Comparison of ENCODE assay signal across 23 cellular contexts in genomic region chr15:55683366-55683765, GRCh38. TPM values are rescaled to one million over a fixed set of nuclear protein-coding genes. Genes with fewer than 3 reads are reported as not detected.
DNase-seq lines count a peak whose midpoint lies in the region; ATAC-seq and TF ChIP-seq lines count a peak whose summit lies in the region.
"Had no signal": no experiment of that assay in that cellular context is flagged by ENCODE, and none has a peak within 500 bp of the region (broad histone marks: within the 10 kb centered on the region; RNA-seq: fewer than 3 reads in every experiment).

No MANE protein-coding gene starts in this region.

- TF ChIP-seq EP300 in stomach (IDR thresholded peaks at IDR 0.05): no peak

- TF ChIP-seq POLR2A in thyroid gland (IDR thresholded peaks at IDR 0.05): no peak
- no peak for TF ChIP-seq POLR2A in stomach (IDR thresholded peaks at IDR 0.05)

- H3K4me3 ChIP-seq in skeletal muscle cell (ENCODE audit: low read depth, low read length): no peak overlapping the region
- no peak overlapping the region for H3K4me3 ChIP-seq in thyroid gland (replicated peaks in 1 of 3)
- no peak overlapping the region for H3K4me3 ChIP-seq in stomach
- H3K4me3 ChIP-seq: BLaER1 treated with 17β-estradiol and CSF1 and Interleukin-3, amounts not matched to agents 10 nM and 100 nM; colonic mucosa; K562 had no signal

- H3K27me3 ChIP-seq in thyroid gland: no peaks in the 10 kb centered on the region
- H3K27me3 ChIP-seq in stomach: no peaks in the 10 kb centered on the region
- H3K27me3 ChIP-seq: BLaER1 treated with 17β-estradiol and CSF1 and Interleukin-3, amounts not matched to agents 10 nM and 100 nM; colonic mucosa had no signal

- DNase-seq in GM03348 (ENCODE audit: low spot score) (peak; percentile 12), NCI-H524 treated with DMSO at 0.1 percent for 48 hours (lab: John Stamatoyannopoulos, UW) (peak; percentile 53), cerebellum (ENCODE audit: low spot score) (peak; percentile 65), skeletal muscle cell (ENCODE audit: low read depth) (peak; percentile 32), NCI-H510A (lab: John Stamatoyannopoulos, UW) (no peak), thyroid gland (no peak), stomach (no peak)
- DNase-seq: activated CD4-positive, alpha-beta T cell treated with anti-CD3 and anti-CD28 coated beads, Interleukin-2, amount 50 U/mL, for 1 hour; activated CD8-positive, alpha-beta memory T cell treated with anti-CD3 and anti-CD28 coated beads, Interleukin-2, amount 50 U/mL, for 48 hours; activated gamma-delta T cell; anterior cingulate cortex; Calu3; colonic mucosa; natural killer cell; NCI-H2029; stimulated activated CD4-positive, alpha-beta T cell treated with anti-CD3 and anti-CD28 coated beads, Interleukin-4, amount 100 ng/mL, for 1 hour had no signal

- intact Hi-C loops in thyroid gland (cut with DNase I) (no loop called here), stomach (cut with DNase I; ENCODE audit: low total_unique reads) (no loop called here)

- H3K36me3 ChIP-seq in thyroid gland (no peaks in the 10 kb centered on the region), stomach (no peaks in the 10 kb centered on the region)
- H3K36me3 ChIP-seq: BLaER1 treated with 17β-estradiol and CSF1 and Interleukin-3, amounts not matched to agents 10 nM and 100 nM; colonic mucosa had no signal

- TF ChIP-seq CTCF in thyroid gland (IDR thresholded peaks at IDR 0.05): no peak
- no peak for TF ChIP-seq CTCF in stomach (IDR thresholded peaks at IDR 0.05)

- no peak for ATAC-seq in GM19467 (IDR thresholded peaks at IDR 0.05; ENCODE audit: unreplicated experiment)
- ATAC-seq: K562, natural killer cell, Right ventricle myocardium inferior had no signal

- H3K9me3 ChIP-seq in thyroid gland: no peaks in the 10 kb centered on the region
- H3K9me3 ChIP-seq in stomach: no peaks in the 10 kb centered on the region
- H3K9me3 ChIP-seq: BLaER1 treated with 17β-estradiol and CSF1 and Interleukin-3, amounts not matched to agents 10 nM and 100 nM; colonic mucosa had no signal

- H3K4me1 ChIP-seq in thyroid gland: no peaks in the 10 kb centered on the region
- H3K4me1 ChIP-seq in stomach: no peaks in the 10 kb centered on the region
- H3K4me1 ChIP-seq: colonic mucosa had no signal

- H3K27ac ChIP-seq in thyroid gland (no peak overlapping the region), stomach (no peak overlapping the region)
- H3K27ac ChIP-seq: BLaER1 treated with 17β-estradiol and CSF1 and Interleukin-3, amounts not matched to agents 10 nM and 100 nM; colonic mucosa; HL-60; parathyroid adenoma had no signal

RNA-seq across cellular contexts. Expression of gene PRTG, which starts 59.6 kb away (rescaled TPM):
- total RNA-seq in cerebellum (28.8 TPM), thyroid gland (100 to 1,000 TPM in 1 of 4 donors, 10 to 100 TPM in 3; 40.3 to 146 (median 89.0) TPM), stomach (10 to 100 TPM in 1 of 5 donors, under 1 TPM in 3, not detected in 1; under 0.01 to 12.3 (median 0.81) TPM)
- under 1 TPM in 2 of 3 donors, not detected in 1; under 0.01 to 0.53 TPM for polyA plus RNA-seq in stomach
- total RNA-seq: natural killer cell; T-helper 1 cell treated with Interleukin-12 subunit alpha and Interleukin-12 subunit beta and Interleukin-4 antibody, amounts not matched to agents 30 ng/mL and 1 ng/mL, for 36 hours had no signal

Comparison
In these comparisons a context has a peak if more than half of its experiments do, and no peak if none do; other contexts are left out.
1. DNase-seq: peak in GM03348 (single experiment), NCI-H524 treated with DMSO at 0.1 percent for 48 hours (single experiment), cerebellum (single experiment) and skeletal muscle cell (single experiment); none in NCI-H510A (single experiment), thyroid gland (0 of 2) and stomach (single experiment).